In the genomic region with DNA sequence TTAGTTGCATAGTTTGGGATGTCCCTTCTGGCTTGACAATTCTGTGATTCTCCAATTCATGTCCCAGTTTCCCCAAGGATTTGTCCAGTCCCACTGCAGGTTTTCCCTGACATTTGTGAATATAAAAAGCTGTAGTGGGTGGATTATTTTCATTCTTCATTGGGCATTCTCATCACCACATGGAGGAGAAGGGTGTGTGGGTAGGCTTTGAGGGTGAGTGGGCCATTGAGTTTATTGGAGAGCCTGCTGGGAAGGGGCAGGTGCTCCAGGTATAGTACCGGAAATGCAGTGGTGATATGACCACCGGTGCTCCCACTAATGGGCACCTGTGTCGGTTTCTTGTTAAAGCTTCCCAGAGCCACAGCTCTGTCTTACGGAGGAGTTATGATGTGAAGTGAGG, we compare ENCODE assay signal across 35 cellular contexts.
"Had no signal": no experiment of that assay in that cellular context is flagged by ENCODE, and none has a peak within 500 bp of the region (broad histone marks: within the 10 kb centered on the region; RNA-seq: fewer than 3 reads in every experiment).

No MANE protein-coding gene starts in this region.

- H3K4me3 ChIP-seq: MG63 had no signal

- DNase-seq: Karpas-422, Kasumi-1, MG63, MM.1S, MV-4-11, NCI-H1048, NCI-H1092, NCI-H1092 treated with DMSO at 0.1 percent for 48 hours, NCI-H1105, NCI-H1105 treated with DMSO at 0.1 percent for 48 hours, NCI-H1417, NCI-H1417 treated with DMSO at 0.1 percent for 48 hours, NCI-H1436, NCI-H1436 treated with DMSO at 0.1 percent for 48 hours, NCI-H146, NCI-H1694, NCI-H1694 treated with DMSO at 0.1 percent for 48 hours, NCI-H187, NCI-H187 treated with DMSO at 0.1 percent for 48 hours, NCI-H1930, NCI-H2029, NCI-H2029 treated with DMSO at 0.1 percent for 48 hours, NCI-H2081, NCI-H2081 treated with DMSO at 0.1 percent for 48 hours, NCI-H2107, NCI-H2171, NCI-H2171 treated with DMSO at 0.1 percent for 48 hours, NCI-H2227 treated with DMSO at 0.1 percent for 48 hours, NCI-H226, NCI-H345, NCI-H446, NCI-H446 treated with DMSO at 0.1 percent for 48 hours, NCI-H510A, NCI-H510A treated with DMSO at 0.1 percent for 48 hours, NCI-H524 had no signal

- H3K36me3 ChIP-seq: MG63 had no signal
